Comparison of ENCODE assay signal across 8 cellular contexts in the genomic region with DNA sequence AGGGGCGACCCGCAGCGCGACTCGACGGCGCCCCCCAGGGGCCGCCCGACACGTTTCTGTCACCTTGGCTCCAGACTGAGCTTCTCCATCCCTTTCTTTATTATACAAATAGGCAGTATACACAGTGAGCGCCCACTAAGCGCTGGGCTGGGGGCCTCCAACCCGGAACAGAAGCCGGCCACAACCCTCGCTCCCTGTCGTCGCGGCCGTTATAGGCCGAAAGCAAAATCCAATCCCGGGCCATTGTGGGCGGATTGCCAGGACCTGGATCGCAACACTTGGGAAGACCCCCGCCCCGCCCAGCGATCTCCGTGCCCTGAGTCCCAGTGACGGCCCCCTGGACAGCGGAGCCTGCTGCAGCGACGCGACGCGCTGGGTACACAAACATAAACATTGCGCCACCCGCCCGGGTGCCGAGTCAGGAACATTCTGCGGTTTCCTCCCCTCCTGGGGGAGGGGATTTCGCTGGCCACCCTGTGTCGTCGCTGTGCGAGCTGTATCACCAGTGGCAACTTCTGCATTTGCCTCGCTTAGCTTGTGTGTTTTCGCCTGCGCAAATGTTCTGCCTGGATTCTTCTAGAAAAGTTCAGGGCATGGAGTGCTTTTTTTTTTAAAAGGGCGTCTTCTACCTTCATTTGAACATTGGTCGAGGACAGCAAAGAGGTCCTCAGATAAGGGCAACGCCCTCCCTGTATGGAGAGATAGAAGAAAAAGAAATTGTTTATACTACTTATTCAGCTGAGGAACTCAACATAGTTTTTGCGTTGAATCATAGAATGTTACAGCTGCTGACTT. TPM values are rescaled to one million over a fixed set of nuclear protein-coding genes. Genes with fewer than 3 reads are reported as not detected.
DNase-seq lines count a peak whose midpoint lies in the region; ATAC-seq and TF ChIP-seq lines count a peak whose summit lies in the region.

No MANE protein-coding gene starts in this region.

- H3K27me3 ChIP-seq in NT2/D1 (ENCODE audit: insufficient read depth, insufficient read length), result no peaks in the 10 kb centered on the region

- H3K27me3 Mint-ChIP-seq in endothelial cell (ENCODE audit: unreplicated experiment), result peaks cover 26% of the 10 kb centered on the region

- H3K9me3 ChIP-seq in NT2/D1 (ENCODE audit: insufficient read depth, low read length), result peaks cover 5% of the 10 kb centered on the region; the same call in 1 of the 2 replicates

- H3K9me3 Mint-ChIP-seq in endothelial cell (ENCODE audit: unreplicated experiment), result no peaks in the 10 kb centered on the region

- peaks cover 4% of the 10 kb centered on the region for H3K36me3 Mint-ChIP-seq in endothelial cell (ENCODE audit: low read depth, unreplicated experiment)

- peak overlapping the region; percentile 15 for H3K4me3 ChIP-seq in NT2/D1 (ENCODE audit: insufficient read length, low read depth)

- peak overlapping the region; percentile 95 for H3K27ac Mint-ChIP-seq in endothelial cell (ENCODE audit: unreplicated experiment)

- H3K36me3 ChIP-seq in NT2/D1 (ENCODE audit: insufficient read depth, insufficient read length, low read length), result peaks cover 29% of the 10 kb centered on the region

- H3K4me1 ChIP-seq in NT2/D1 (ENCODE audit: insufficient read depth, insufficient read length), result peaks cover 6% of the 10 kb centered on the region

- peaks cover 30% of the 10 kb centered on the region for H3K4me1 Mint-ChIP-seq in endothelial cell (ENCODE audit: unreplicated experiment)

- H3K9ac ChIP-seq in NT2/D1 (ENCODE audit: insufficient read length, low read depth), result peak overlapping the region; percentile 77

- H3K4me3 Mint-ChIP-seq in endothelial cell (ENCODE audit: unreplicated experiment), result peak overlapping the region; percentile 87

- ATAC-seq in GM18511 (IDR thresholded peaks at IDR 0.05; ENCODE audit: unreplicated experiment) (peak; percentile 48), HG03354 (IDR thresholded peaks at IDR 0.05; ENCODE audit: poor library complexity, severe bottlenecking, unreplicated experiment) (peak; percentile 42)

- DNase-seq in 8988T (peak; percentile 87), NT2/D1 (ENCODE audit: low read depth, low spot score) (no peak), endothelial cell (ENCODE audit: low spot score) (peak; percentile 86), middle frontal gyrus (ENCODE audit: extremely low spot score, low spot score) (peak; percentile 38)
- peak; percentile 53 for DNase-seq in activated CD8-positive, alpha-beta memory T cell treated with anti-CD3 and anti-CD28 coated beads, Interleukin-2, amount 50 U/mL, for 24 hours (ENCODE audit: extremely low read depth)
- DNase-seq in stimulated activated CD8-positive, alpha-beta memory T cell treated with anti-CD3 and anti-CD28 coated beads, Interleukin-2, amount 100 ng/mL, for 1 hour (ENCODE audit: low read depth in 2 of 2), result peak; percentile 69

- peak; percentile 92 for TF ChIP-seq CTCF in endothelial cell (IDR thresholded peaks at IDR 0.05; ENCODE audit: unreplicated experiment)

RNA-seq across cellular contexts. Expression of a gene that starts 1.3 kb away (rescaled TPM):
- total RNA-seq in endothelial cell (ENCODE audit: unreplicated experiment), result 25.3 TPM
